ENCODE assay signal across 14 cellular contexts in the genomic region with DNA sequence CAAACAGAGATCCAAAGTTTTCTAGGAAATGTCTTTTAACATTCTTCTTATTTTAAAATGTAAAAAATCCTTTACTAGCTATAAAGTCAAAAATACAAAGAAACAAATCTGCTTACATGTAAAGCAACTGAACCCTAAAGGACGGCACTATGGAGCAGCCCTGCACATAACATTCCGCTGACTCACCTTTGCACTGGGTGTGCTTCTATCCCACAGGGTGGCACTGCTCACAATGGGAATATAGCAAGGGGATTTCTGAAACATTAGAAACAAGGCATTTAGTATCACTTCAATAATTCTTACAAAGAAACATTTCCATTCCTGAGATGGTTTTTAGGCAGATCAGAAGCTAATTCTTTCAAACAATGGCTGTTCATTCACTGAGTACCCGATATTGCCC.
DNase-seq lines count a peak whose midpoint lies in the region; ATAC-seq, FAIRE-seq and TF ChIP-seq lines count a peak whose summit lies in the region.
"Had no signal": no experiment of that assay in that cellular context is flagged by ENCODE, and none has a peak within 500 bp of the region (broad histone marks: within the 10 kb centered on the region; RNA-seq: fewer than 3 reads in every experiment).

No MANE protein-coding gene starts in this region.

- no peak overlapping the region for H3K4me3 ChIP-seq in HAP-1
- H3K4me3 ChIP-seq: sigmoid colon, vagina had no signal

- in situ Hi-C loops in HAP-1 (cut with MboI; ENCODE audit: low sequenced_read_pairs): no loop called here
- in situ Hi-C loops in GM13976 (cut with MboI; ENCODE audit: low sequenced_read_pairs, unreplicated experiment): no loop called here

- TF ChIP-seq POLR2A in H54 (IDR thresholded peaks at IDR 0.05; ENCODE audit: low read depth, low read length): no peak

- no peak for TF ChIP-seq CTCF in GM13976 (IDR thresholded peaks at IDR 0.05; ENCODE audit: borderline replicate concordance, control extremely low read depth, extremely low read depth, insufficient read depth, missing control alignments)

- no peaks in the 10 kb centered on the region for H3K9me3 ChIP-seq in HAP-1
- H3K9me3 ChIP-seq: sigmoid colon, vagina had no signal

- H3K27me3 ChIP-seq in HAP-1 (ENCODE audit: low read depth): no peaks in the 10 kb centered on the region
- H3K27me3 ChIP-seq: sigmoid colon, vagina had no signal

- no peak for FAIRE-seq in H54 (lab: Jason Lieb, UNC)
- FAIRE-seq: endometrium had no signal

- H3K4me1 ChIP-seq in HAP-1: no peaks in the 10 kb centered on the region
- H3K4me1 ChIP-seq: sigmoid colon, vagina had no signal

- no peaks in the 10 kb centered on the region for H3K36me3 ChIP-seq in HAP-1 (replicated peaks)
- H3K36me3 ChIP-seq: sigmoid colon, vagina had no signal

- DNase-seq in COR-L47 (lab: John Stamatoyannopoulos, UW) (peak; percentile 18), H54 (ENCODE audit: insufficient read length, low spot score) (peak; percentile 24), NCI-H69 (lab: John Stamatoyannopoulos, UW) (peak; percentile 56), glomerular visceral epithelial cell (ENCODE audit: extremely low spot score) (peak; percentile 35), HAP-1 (ENCODE audit: low spot score in 2 of 2) (no peak), GM13976 (ENCODE audit: low spot score) (no peak), SIG-M5 (lab: John Stamatoyannopoulos, UW) (no peak)
- DNase-seq: activated T-cell treated with anti-CD3 and anti-CD28 coated beads, Interleukin-2, amount 50 U/mL, for 4 hours; aorta; Karpas-422; sigmoid colon had no signal

- ATAC-seq in GM19463 (IDR thresholded peaks at IDR 0.05; ENCODE audit: unreplicated experiment): no peak
- ATAC-seq: activated T-cell treated with anti-CD3 and anti-CD28 coated beads, Interleukin-2, amount 50 U/mL, for 4 hours had no signal

Comparison
In these comparisons a context has a peak if more than half of its experiments do, and no peak if none do; other contexts are left out.
1. DNase-seq: peak in COR-L47 (single experiment), H54 (single experiment), NCI-H69 (single experiment) and glomerular visceral epithelial cell (single experiment); none in HAP-1 (0 of 2), GM13976 (single experiment) and SIG-M5 (single experiment).